In the genomic region with DNA sequence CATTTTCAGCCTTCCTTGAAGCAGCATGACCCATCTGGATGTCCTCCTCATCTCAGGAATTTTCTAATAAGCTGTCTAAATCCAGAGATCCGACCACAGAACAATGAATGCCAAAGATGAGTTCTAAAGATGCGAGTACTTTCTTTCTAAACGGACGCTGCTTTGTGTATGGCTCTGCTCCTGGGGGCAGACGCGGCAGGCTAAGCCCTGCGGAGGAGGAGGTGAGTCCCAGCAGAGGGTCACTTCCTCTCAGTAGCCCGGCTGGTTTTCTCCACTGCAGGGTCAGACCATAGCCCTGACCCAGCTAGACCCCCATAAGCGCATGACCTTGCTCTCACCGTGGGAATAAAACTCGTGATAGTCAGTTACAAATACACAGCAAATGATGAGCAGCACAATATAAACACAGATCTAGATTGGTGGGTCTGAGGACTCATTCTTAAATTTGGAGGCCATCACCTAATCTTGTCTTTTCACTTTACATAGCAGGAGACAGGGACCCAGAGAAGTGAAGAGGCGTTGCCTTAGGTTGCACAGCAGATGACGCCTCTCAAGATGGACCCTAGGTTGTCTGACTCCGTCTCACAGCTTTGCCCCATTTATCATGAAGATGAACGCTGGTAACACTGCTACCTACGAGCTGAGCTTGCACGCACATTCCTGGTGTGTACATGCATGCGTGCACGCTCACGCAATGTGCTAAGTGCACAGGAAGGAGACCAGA, we compare ENCODE assay signal across 10 cellular contexts. TPM values are rescaled to one million over a fixed set of nuclear protein-coding genes. Genes with fewer than 3 reads are reported as not detected.
DNase-seq lines count a peak whose midpoint lies in the region; ATAC-seq and TF ChIP-seq lines count a peak whose summit lies in the region.
"Had no signal": no experiment of that assay in that cellular context is flagged by ENCODE, and none has a peak within 500 bp of the region (broad histone marks: within the 10 kb centered on the region; RNA-seq: fewer than 3 reads in every experiment).

No MANE protein-coding gene starts in this region.

- H2AFZ ChIP-seq in mesenchymal stem cell (ENCODE audit: low read depth, low read length), result no peak overlapping the region

- DNase-seq in heart left ventricle, result no peak
- no peak for DNase-seq in left cardiac atrium
- DNase-seq in mesenchymal stem cell, result peak; percentile 95
- DNase-seq in NCI-H146 (lab: John Stamatoyannopoulos, UW), result no peak
- no peak for DNase-seq in NCI-H345 (lab: John Stamatoyannopoulos, UW)
- DNase-seq: CD4-positive, alpha-beta memory T cell had no signal

- no peaks in the 10 kb centered on the region for H3K27me3 Mint-ChIP-seq in brain
- H3K27me3 Mint-ChIP-seq: CD4-positive, alpha-beta memory T cell had no signal

- peaks cover 40% of the 10 kb centered on the region for H3K4me1 Mint-ChIP-seq in brain

- H3K4me2 ChIP-seq in mesenchymal stem cell (ENCODE audit: low read length, poor library complexity, severe bottlenecking), result no peak overlapping the region

- H3K14ac ChIP-seq in mesenchymal stem cell (ENCODE audit: low read length in 2 of 2), result peak overlapping the region in 1 of 2 experiments; percentile 5

- no peaks in the 10 kb centered on the region for H3K9me3 ChIP-seq in heart left ventricle
- no peaks in the 10 kb centered on the region for H3K9me3 ChIP-seq in mesenchymal stem cell (ENCODE audit: control insufficient read depth, low read length)

- H3K4me3 Mint-ChIP-seq in brain, result no peak overlapping the region
- H3K4me3 Mint-ChIP-seq: CD4-positive, alpha-beta memory T cell had no signal

- peak overlapping the region in 1 of 2 experiments; percentile 39 for H3K4ac ChIP-seq in mesenchymal stem cell (ENCODE audit: low read depth in 1 of 2, low read length in 2 of 2)

- 51 to 65% (median 61%) methylated on average over 20 of the region's 20 CpGs for WGBS in heart left ventricle, 4 donors
- WGBS in mesenchymal stem cell, result 51% methylated on average over 18 of the region's 20 CpGs
- WGBS in urinary bladder, result 60% methylated on average over 20 of the region's 20 CpGs

- peak overlapping the region; percentile 92 for H2AK5ac ChIP-seq in mesenchymal stem cell (ENCODE audit: low read length, severe bottlenecking)

- H3K4me3 ChIP-seq in heart left ventricle, result no peak overlapping the region
- no peak overlapping the region for H3K4me3 ChIP-seq in mesenchymal stem cell (ENCODE audit: insufficient read depth in 1 of 2, low read depth in 1 of 2, low read length in 2 of 2)
- no peak overlapping the region for H3K4me3 ChIP-seq in urinary bladder (ENCODE audit: low read depth, low read length)

- H3K9me3 Mint-ChIP-seq in brain, result peaks cover 0 to 3% (median 0%) of the 10 kb centered on the region in 5 experiments
- H3K9me3 Mint-ChIP-seq: CD4-positive, alpha-beta memory T cell had no signal

- intact Hi-C loops in heart left ventricle (cut with DNase I), result no loop called here
- intact Hi-C loops in left cardiac atrium (cut with DNase I), result no loop called here

- ATAC-seq in heart left ventricle (no peak), left cardiac atrium (no peak), GM19395 (IDR thresholded peaks at IDR 0.05; ENCODE audit: unreplicated experiment) (no peak)

- no peak overlapping the region for H2BK5ac ChIP-seq in mesenchymal stem cell (ENCODE audit: low read depth, low read length, poor library complexity, severe bottlenecking)

- no peaks in the 10 kb centered on the region for H3K27me3 ChIP-seq in heart left ventricle
- no peaks in the 10 kb centered on the region for H3K27me3 ChIP-seq in mesenchymal stem cell (ENCODE audit: control insufficient read depth in 1 of 2, insufficient read depth in 1 of 2, low read length in 2 of 2)

- peak overlapping the region; percentile 84 for H4K91ac ChIP-seq in mesenchymal stem cell (ENCODE audit: low read length)

- peaks cover 6% of the 10 kb centered on the region for H3K79me1 ChIP-seq in mesenchymal stem cell (replicated peaks; ENCODE audit: low read length, poor library complexity, severe bottlenecking)

- H2BK15ac ChIP-seq in mesenchymal stem cell (ENCODE audit: low read depth, poor library complexity, severe bottlenecking), result no peak overlapping the region

- H3K23ac ChIP-seq in mesenchymal stem cell (ENCODE audit: low read length in 2 of 2), result no peak overlapping the region

- H3K4me1 ChIP-seq in heart left ventricle (peaks cover 32 to 96% (median 77%) of the 10 kb centered on the region in 12 donors), mesenchymal stem cell (ENCODE audit: control insufficient read depth, insufficient read depth, low read depth, low read length) (peaks cover 24% of the 10 kb centered on the region), urinary bladder (ENCODE audit: insufficient read depth) (peaks cover 4% of the 10 kb centered on the region)

- peak overlapping the region; percentile 67 to 85 for H3K18ac ChIP-seq in mesenchymal stem cell (ENCODE audit: low read depth in 1 of 2, low read length in 2 of 2)

- H2BK120ac ChIP-seq in mesenchymal stem cell (ENCODE audit: low read depth, low read length), result peak overlapping the region; percentile 29

- peak overlapping the region; percentile 31 to 97 (median 82) for H3K27ac Mint-ChIP-seq in brain

- no peak for TF ChIP-seq POLR2A in heart left ventricle (IDR thresholded peaks at IDR 0.05)

- H3K27ac ChIP-seq in heart left ventricle (peak overlapping the region; percentile 75 to 96 (median 93)), mesenchymal stem cell (ENCODE audit: low read length, poor library complexity, severe bottlenecking) (peak overlapping the region; percentile 96), urinary bladder (ENCODE audit: low read depth) (peak overlapping the region; percentile 43)

- peak overlapping the region; percentile 72 for H4K8ac ChIP-seq in mesenchymal stem cell (ENCODE audit: low read length)

- H3K36me3 ChIP-seq in heart left ventricle (peaks cover 0 to 46% (median 8%) of the 10 kb centered on the region in 9 donors), mesenchymal stem cell (ENCODE audit: control insufficient read depth in 1 of 2, insufficient read depth in 2 of 2, low read depth in 1 of 2, low read length in 2 of 2) (peaks cover 36 to 54% of the 10 kb centered on the region in 2 experiments), urinary bladder (ENCODE audit: insufficient read depth) (no peaks in the 10 kb centered on the region)

- peak overlapping the region; percentile 22 to 23 for H2BK12ac ChIP-seq in mesenchymal stem cell (ENCODE audit: low read length in 2 of 2)

- peak overlapping the region; percentile 77 for H3K9ac ChIP-seq in mesenchymal stem cell (ENCODE audit: low read length)

- no peak for TF ChIP-seq CTCF in heart left ventricle (IDR thresholded peaks at IDR 0.05)
- no peak for TF ChIP-seq CTCF in brain (conservative IDR thresholded peaks at IDR 0.05)

- H3K36me3 Mint-ChIP-seq in brain, result peaks cover 55% of the 10 kb centered on the region

RNA-seq across cellular contexts. Expression of gene SSH1, which starts 16.6 kb away (rescaled TPM):
- total RNA-seq in heart left ventricle (10 to 100 TPM; 20.2 to 45.8 (median 34.3) TPM), left cardiac atrium (10 to 100 TPM; 30.4 to 46.0 TPM), urinary bladder (12.2 TPM)
- polyA plus RNA-seq in heart left ventricle (10 to 100 TPM in 1 of 2 donors, 1 to 10 TPM in 1; 7.8 to 15.2 TPM), brain (ENCODE audit: insufficient read depth, low read depth, low replicate concordance) (9.9 TPM), urinary bladder (12.5 TPM)
- 42.7 TPM for polyA plus RNA-seq in mesenchymal stem cell (2013, experiment 1 of 2)
- 38.8 TPM for polyA plus RNA-seq in mesenchymal stem cell (2013, experiment 2 of 2)

RNA-seq across cellular contexts. Expression of gene DAO, which starts 39.1 kb away (rescaled TPM):
- total RNA-seq in heart left ventricle (not detected), left cardiac atrium (not detected), urinary bladder (not detected)
- polyA plus RNA-seq in heart left ventricle (not detected), brain (ENCODE audit: insufficient read depth, low read depth, low replicate concordance) (0.78 TPM), urinary bladder (not detected)
- polyA plus RNA-seq in mesenchymal stem cell (2013, experiment 1 of 2), result not detected
- not detected for polyA plus RNA-seq in mesenchymal stem cell (2013, experiment 2 of 2)
- total RNA-seq: CD4-positive, alpha-beta memory T cell; T-helper 2 cell treated with Interferon-gamma antibody and Interleukin-4, amounts not matched to agents 100 ng/mL and 5 ng/mL, for 36 hours had no signal
- polyA plus RNA-seq: CD4-positive, alpha-beta memory T cell had no signal

Comparison
In these comparisons a context has a peak if more than half of its experiments do, and no peak if none do; other contexts are left out.
1. H3K27ac ChIP-seq: peak in every context shown above with its lines; median percentile 96 in mesenchymal stem cell; 93 in heart left ventricle; 43 in urinary bladder.